Comparison of ENCODE assay signal across 1 cellular context in genomic region chr3:143060906-143061305, GRCh38.
TF ChIP-seq lines count a peak whose summit lies in the region.

No MANE protein-coding gene starts in this region.

TF ChIP-seq in SK-N-SH treated with all-trans-retinoic acid at 6 μM for 48 hours, 23 proteins besides CTCF, POLR2A, EP300 and RAD21 (continued from another document):
- no peak for TF ChIP-seq PATZ1 (CRISPR knock-in tag; IDR thresholded peaks at IDR 0.05; ENCODE audit: borderline replicate concordance)
- TF ChIP-seq PPARA (CRISPR knock-in tag; IDR thresholded peaks at IDR 0.05; ENCODE audit: borderline replicate concordance): no peak
- TF ChIP-seq CSRNP3 (CRISPR knock-in tag; IDR thresholded peaks at IDR 0.05): no peak
- TF ChIP-seq ZNF8 (CRISPR knock-in tag; IDR thresholded peaks at IDR 0.05): no peak
- TF ChIP-seq RARB (CRISPR knock-in tag; IDR thresholded peaks at IDR 0.05): no peak
- TF ChIP-seq ZNF70 (CRISPR knock-in tag; IDR thresholded peaks at IDR 0.05): no peak
TF ChIP-seq in SK-N-SH treated with all-trans-retinoic acid at 6 μM for 48 hours: peak in this region for 0.
